22 cellular contexts compared by ENCODE assay signal in genomic region chr15:34893967-34894366, GRCh38.
DNase-seq lines count a peak whose midpoint lies in the region; ATAC-seq, FAIRE-seq and TF ChIP-seq lines count a peak whose summit lies in the region.
"Had no signal": no experiment of that assay in that cellular context is flagged by ENCODE, and none has a peak within 500 bp of the region (broad histone marks: within the 10 kb centered on the region; RNA-seq: fewer than 3 reads in every experiment).

No MANE protein-coding gene starts in this region.

- H3K79me1 ChIP-seq in H1 (ENCODE audit: low read depth, low read length) = no peaks in the 10 kb centered on the region

- no peak for TF ChIP-seq POLR2A in H1 (IDR thresholded peaks at IDR 0.05; ENCODE audit: control extremely low read depth in 1 of 2, low read depth in 2 of 2, low read length in 2 of 2)

- no peak for TF ChIP-seq EP300 in H1 (IDR thresholded peaks at IDR 0.05; ENCODE audit: borderline replicate concordance in 1 of 2, low read depth in 2 of 2, low read length in 2 of 2)

- no peaks in the 10 kb centered on the region for H4K20me1 ChIP-seq in H1 (replicated peaks in 1 of 2; ENCODE audit: control insufficient read depth in 1 of 2, insufficient read depth in 2 of 2, low read length in 2 of 2)

- no peak overlapping the region for H4K5ac ChIP-seq in H1 (ENCODE audit: insufficient read length, low read depth, low read length)

- POLR2A ChIA-PET in WTC11 (lab: Charles Lee) (no interaction called here), H1 (lab: Charles Lee; ENCODE audit: partially characterized antibody) (interaction anchor here (1.3 kb wide), 1 partner anchor 44 kb away, joined by 4 read pairs; no protein-coding TSS in a partner anchor)

- H2AFZ ChIP-seq in H1 (ENCODE audit: low read length) = no peak overlapping the region

- H2AK5ac ChIP-seq in H1 (ENCODE audit: low read depth, low read length) = no peak overlapping the region

- no peak overlapping the region for H3K56ac ChIP-seq in H1 (replicated peaks; ENCODE audit: insufficient read length, low read depth, low read length)

- H2BK12ac ChIP-seq in H1 (ENCODE audit: low read depth, low read length) = no peak overlapping the region

- no peaks in the 10 kb centered on the region for H3K79me2 ChIP-seq in H1 (ENCODE audit: control insufficient read depth in 1 of 2, insufficient read depth in 2 of 2, low read length in 2 of 2)

- TF ChIP-seq RAD21 in H1 (IDR thresholded peaks at IDR 0.05 in 1 of 2, conservative IDR thresholded peaks at IDR 0.05 in 1 of 2; ENCODE audit: low read depth in 2 of 2, low read length in 2 of 2) = no peak

- TF ChIP-seq CTCF in WTC11 (IDR thresholded peaks at IDR 0.05) = no peak
- TF ChIP-seq CTCF in H1 (IDR thresholded peaks at IDR 0.05; ENCODE audit: control extremely low read depth in 1 of 3, insufficient read depth in 1 of 3, low read depth in 1 of 3, low read length in 3 of 3) = no peak

- no peak overlapping the region for H3K4me3 ChIP-seq in H1 (ENCODE audit: extremely low read depth in 1 of 4, insufficient read depth in 2 of 4, low read depth in 3 of 4, low read length in 4 of 4)
- H3K4me3 ChIP-seq: A549 had no signal

- H3K27me3 Mint-ChIP-seq in WTC11 (ENCODE audit: low read depth) = no peaks in the 10 kb centered on the region
- H3K27me3 Mint-ChIP-seq: B cell; CD4-positive, alpha-beta T cell had no signal

- H2BK20ac ChIP-seq in H1 (ENCODE audit: low read length) = no peak overlapping the region

- no peak overlapping the region for H2BK5ac ChIP-seq in H1 (ENCODE audit: low read depth, low read length)

- peak overlapping the region; percentile 50; the same call in 1 of the 2 replicates for H3K27ac Mint-ChIP-seq in WTC11
- H3K27ac Mint-ChIP-seq: B cell; CD4-positive, alpha-beta T cell; CD8-positive, alpha-beta T cell had no signal

- ATAC-seq in WTC11 = no peak
- ATAC-seq in HG02588 (IDR thresholded peaks at IDR 0.05; ENCODE audit: unreplicated experiment) = no peak
- no peak for ATAC-seq in GM21447 (IDR thresholded peaks at IDR 0.05; ENCODE audit: unreplicated experiment)
- ATAC-seq in GM18907 (IDR thresholded peaks at IDR 0.05; ENCODE audit: unreplicated experiment) = no peak
- ATAC-seq in SK-N-SH treated with all-trans-retinoic acid at 6 μM for 48 hours = no peak
- ATAC-seq: A549; CD8-positive, alpha-beta T cell had no signal

- peak overlapping the region; percentile 81; the same call in 1 of the 2 replicates for H3K27ac ChIP-seq in H1 (ENCODE audit: low read depth, low read length)
- H3K27ac ChIP-seq: 22Rv1; A549; BLaER1 treated with 17β-estradiol and CSF1 and Interleukin-3, amounts not matched to agents 10 nM and 100 nM; C4-2B had no signal

- H2BK120ac ChIP-seq in H1 (replicated peaks; ENCODE audit: low read depth, low read length) = no peak overlapping the region

- H3K9me3 Mint-ChIP-seq in WTC11 = peaks cover 23% of the 10 kb centered on the region
- H3K9me3 Mint-ChIP-seq: CD4-positive, alpha-beta T cell had no signal

- no peak overlapping the region for H3K18ac ChIP-seq in H1 (ENCODE audit: extremely low read depth, low read length)

- no peak overlapping the region for H2BK15ac ChIP-seq in H1 (ENCODE audit: low read length)

- H3K36me3 Mint-ChIP-seq in WTC11 = peaks cover 74% of the 10 kb centered on the region

- H3K4me1 ChIP-seq in H1 (replicated peaks in 1 of 4; ENCODE audit: control insufficient read depth in 3 of 4, insufficient read depth in 4 of 4, low read length in 3 of 4) = peaks cover 0 to 2% (median 0%) of the 10 kb centered on the region in 4 experiments; a peak in 2 of 7 replicates
- H3K4me1 ChIP-seq: BLaER1 treated with 17β-estradiol and CSF1 and Interleukin-3, amounts not matched to agents 10 nM and 100 nM; Caco-2 had no signal

- no peak overlapping the region for H3K4me3 Mint-ChIP-seq in WTC11
- H3K4me3 Mint-ChIP-seq: B cell; CD4-positive, alpha-beta T cell; CD8-positive, alpha-beta T cell had no signal

- H3K36me3 ChIP-seq in H1 (ENCODE audit: control insufficient read depth in 2 of 4, insufficient read depth in 4 of 4, low read length in 3 of 4) = peaks cover 7 to 49% (median 21%) of the 10 kb centered on the region in 4 experiments; a peak in 6 of 8 replicates

- H3K4me1 Mint-ChIP-seq in WTC11 = peaks cover 2% of the 10 kb centered on the region; the same call in 1 of the 2 replicates
- H3K4me1 Mint-ChIP-seq: B cell had no signal

- H4K8ac ChIP-seq in H1 (ENCODE audit: extremely low read depth, insufficient read depth, low read length) = no peak overlapping the region

- CTCF ChIA-PET in WTC11 (lab: Charles Lee) = no interaction called here
- CTCF ChIA-PET in H1 (lab: Charles Lee; ENCODE audit: partially characterized antibody) = no interaction called here

- no peak overlapping the region for H4K91ac ChIP-seq in H1 (replicated peaks; ENCODE audit: insufficient read length, low read length)

- H3K9ac ChIP-seq in H1 (replicated peaks in 1 of 4; ENCODE audit: extremely low read depth in 1 of 4, low read depth in 3 of 4, low read length in 3 of 4) = no peak overlapping the region
- H3K9ac ChIP-seq: BLaER1 treated with 17β-estradiol and CSF1 and Interleukin-3, amounts not matched to agents 10 nM and 100 nM had no signal

- no peak overlapping the region for H3K23ac ChIP-seq in H1 (ENCODE audit: insufficient read length)

- no peak overlapping the region for H3K14ac ChIP-seq in H1 (ENCODE audit: insufficient read length)

- H3K4me2 ChIP-seq in H1 (ENCODE audit: insufficient read depth in 1 of 2, low read depth in 2 of 2, low read length in 2 of 2) = no peak overlapping the region
- H3K4me2 ChIP-seq: A549; BLaER1 treated with 17β-estradiol and CSF1 and Interleukin-3, amounts not matched to agents 10 nM and 100 nM had no signal

- no peak overlapping the region for H3K4ac ChIP-seq in H1 (replicated peaks; ENCODE audit: insufficient read length, low read depth, low read length)

- no peaks in the 10 kb centered on the region for H3K9me3 ChIP-seq in H1 (ENCODE audit: insufficient read depth in 2 of 2, low read depth in 1 of 2, low read length in 1 of 2)

- no peaks in the 10 kb centered on the region for H3K27me3 ChIP-seq in H1 (replicated peaks in 1 of 4; ENCODE audit: control insufficient read depth in 3 of 4, extremely low read depth in 1 of 4, insufficient read depth in 3 of 4, low read length in 3 of 4)
- H3K27me3 ChIP-seq: BLaER1 treated with 17β-estradiol and CSF1 and Interleukin-3, amounts not matched to agents 10 nM and 100 nM had no signal

- DNase-seq in GM19239 (ENCODE audit: insufficient read length, low spot score) = no peak
- DNase-seq in WTC11 (ENCODE audit: low spot score) = no peak
- DNase-seq in H1 (ENCODE audit: low read depth in 1 of 2, low spot score in 2 of 2) = no peak
- DNase-seq: Caco-2; Calu3; CD4-positive, alpha-beta T cell; CD8-positive, alpha-beta T cell; DMS79 treated with DMSO at 0.1 percent for 48 hours; GF-D8 had no signal

- no peaks in the 10 kb centered on the region for H3K23me2 ChIP-seq in H1 (ENCODE audit: low read depth, low read length)

- FAIRE-seq in GM19239 (lab: Jason Lieb, UNC) = peak; percentile 35
- no peak for FAIRE-seq in H1 (lab: Jason Lieb, UNC)
- peak; percentile 9 for FAIRE-seq in islet of Langerhans (lab: Jason Lieb, UNC)
- FAIRE-seq: A549, D721Med, G401.6, GM12891 had no signal

TF ChIP-seq in WTC11, 78 proteins besides CTCF, POLR2A, EP300 and RAD21 (continues in another document):
- TF ChIP-seq ZBTB21 (CRISPR knock-in tag; IDR thresholded peaks at IDR 0.05; ENCODE audit: borderline replicate concordance) (no peak), ZNF263 (CRISPR knock-in tag; IDR thresholded peaks at IDR 0.05; ENCODE audit: low read depth) (no peak)
- TF ChIP-seq, protein P1, sequence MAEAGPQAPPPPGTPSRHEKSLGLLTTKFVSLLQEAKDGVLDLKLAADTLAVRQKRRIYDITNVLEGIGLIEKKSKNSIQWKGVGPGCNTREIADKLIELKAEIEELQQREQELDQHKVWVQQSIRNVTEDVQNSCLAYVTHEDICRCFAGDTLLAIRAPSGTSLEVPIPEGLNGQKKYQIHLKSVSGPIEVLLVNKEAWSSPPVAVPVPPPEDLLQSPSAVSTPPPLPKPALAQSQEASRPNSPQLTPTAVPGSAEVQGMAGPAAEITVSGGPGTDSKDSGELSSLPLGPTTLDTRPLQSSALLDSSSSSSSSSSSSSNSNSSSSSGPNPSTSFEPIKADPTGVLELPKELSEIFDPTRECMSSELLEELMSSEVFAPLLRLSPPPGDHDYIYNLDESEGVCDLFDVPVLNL (CRISPR knock-in tag; IDR thresholded peaks at IDR 0.05; ENCODE audit: borderline replicate concordance, low read depth) = no peak

TF ChIP-seq in H1, 55 proteins besides CTCF, POLR2A, EP300 and RAD21:
- TF ChIP-seq BACH1 (IDR thresholded peaks at IDR 0.05; ENCODE audit: low read length) = no peak
- TF ChIP-seq EZH2 (IDR thresholded peaks at IDR 0.05; ENCODE audit: low read depth, low read length, severe bottlenecking) = no peak

TF ChIP-seq in SK-N-SH treated with all-trans-retinoic acid at 6 μM for 48 hours, 23 proteins besides CTCF, POLR2A, EP300 and RAD21 (continues in another document):
- TF ChIP-seq, protein P2, sequence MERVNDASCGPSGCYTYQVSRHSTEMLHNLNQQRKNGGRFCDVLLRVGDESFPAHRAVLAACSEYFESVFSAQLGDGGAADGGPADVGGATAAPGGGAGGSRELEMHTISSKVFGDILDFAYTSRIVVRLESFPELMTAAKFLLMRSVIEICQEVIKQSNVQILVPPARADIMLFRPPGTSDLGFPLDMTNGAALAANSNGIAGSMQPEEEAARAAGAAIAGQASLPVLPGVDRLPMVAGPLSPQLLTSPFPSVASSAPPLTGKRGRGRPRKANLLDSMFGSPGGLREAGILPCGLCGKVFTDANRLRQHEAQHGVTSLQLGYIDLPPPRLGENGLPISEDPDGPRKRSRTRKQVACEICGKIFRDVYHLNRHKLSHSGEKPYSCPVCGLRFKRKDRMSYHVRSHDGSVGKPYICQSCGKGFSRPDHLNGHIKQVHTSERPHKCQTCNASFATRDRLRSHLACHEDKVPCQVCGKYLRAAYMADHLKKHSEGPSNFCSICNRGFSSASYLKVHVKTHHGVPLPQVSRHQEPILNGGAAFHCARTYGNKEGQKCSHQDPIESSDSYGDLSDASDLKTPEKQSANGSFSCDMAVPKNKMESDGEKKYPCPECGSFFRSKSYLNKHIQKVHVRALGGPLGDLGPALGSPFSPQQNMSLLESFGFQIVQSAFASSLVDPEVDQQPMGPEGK (CRISPR knock-in tag; IDR thresholded peaks at IDR 0.05; ENCODE audit: borderline replicate concordance) = no peak
- TF ChIP-seq ZNF70 (CRISPR knock-in tag; IDR thresholded peaks at IDR 0.05) (no peak), ARNTL (CRISPR knock-in tag; IDR thresholded peaks at IDR 0.05; ENCODE audit: borderline replicate concordance, low read depth) (no peak)
